ENCODE assay signal across 1 cellular context in the genomic region with DNA sequence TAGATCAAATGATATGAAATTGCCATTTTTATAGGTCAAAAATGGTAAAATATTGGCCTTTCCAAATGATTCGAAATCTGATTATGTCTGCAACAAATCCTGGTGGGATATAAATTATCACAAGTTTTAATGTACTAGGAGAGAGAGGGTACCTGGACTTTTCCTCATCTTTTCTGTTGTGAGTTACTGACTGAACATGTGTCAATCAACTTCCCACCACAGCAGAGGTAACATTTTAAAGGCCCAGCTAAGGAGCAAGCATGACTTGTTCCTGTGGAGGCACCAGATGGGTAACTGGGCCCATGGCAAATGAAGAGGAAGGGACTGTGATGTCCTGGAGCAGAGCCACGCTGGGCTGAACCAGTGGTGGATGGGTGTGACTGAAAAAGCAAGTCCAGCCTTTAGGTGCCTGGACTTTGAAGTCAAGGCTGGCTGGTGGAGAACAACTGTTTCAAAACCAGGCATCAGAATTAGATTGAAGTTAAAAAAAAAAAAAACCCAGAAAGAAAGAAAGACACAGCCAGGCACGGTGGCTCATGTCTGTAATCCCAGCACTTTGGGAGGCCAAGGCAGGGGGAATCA.
TF ChIP-seq lines count a peak whose summit lies in the region.

No MANE protein-coding gene starts in this region.

TF ChIP-seq in liver, 16 proteins besides CTCF, POLR2A, EP300 and RAD21:
- TF ChIP-seq, protein P1, sequence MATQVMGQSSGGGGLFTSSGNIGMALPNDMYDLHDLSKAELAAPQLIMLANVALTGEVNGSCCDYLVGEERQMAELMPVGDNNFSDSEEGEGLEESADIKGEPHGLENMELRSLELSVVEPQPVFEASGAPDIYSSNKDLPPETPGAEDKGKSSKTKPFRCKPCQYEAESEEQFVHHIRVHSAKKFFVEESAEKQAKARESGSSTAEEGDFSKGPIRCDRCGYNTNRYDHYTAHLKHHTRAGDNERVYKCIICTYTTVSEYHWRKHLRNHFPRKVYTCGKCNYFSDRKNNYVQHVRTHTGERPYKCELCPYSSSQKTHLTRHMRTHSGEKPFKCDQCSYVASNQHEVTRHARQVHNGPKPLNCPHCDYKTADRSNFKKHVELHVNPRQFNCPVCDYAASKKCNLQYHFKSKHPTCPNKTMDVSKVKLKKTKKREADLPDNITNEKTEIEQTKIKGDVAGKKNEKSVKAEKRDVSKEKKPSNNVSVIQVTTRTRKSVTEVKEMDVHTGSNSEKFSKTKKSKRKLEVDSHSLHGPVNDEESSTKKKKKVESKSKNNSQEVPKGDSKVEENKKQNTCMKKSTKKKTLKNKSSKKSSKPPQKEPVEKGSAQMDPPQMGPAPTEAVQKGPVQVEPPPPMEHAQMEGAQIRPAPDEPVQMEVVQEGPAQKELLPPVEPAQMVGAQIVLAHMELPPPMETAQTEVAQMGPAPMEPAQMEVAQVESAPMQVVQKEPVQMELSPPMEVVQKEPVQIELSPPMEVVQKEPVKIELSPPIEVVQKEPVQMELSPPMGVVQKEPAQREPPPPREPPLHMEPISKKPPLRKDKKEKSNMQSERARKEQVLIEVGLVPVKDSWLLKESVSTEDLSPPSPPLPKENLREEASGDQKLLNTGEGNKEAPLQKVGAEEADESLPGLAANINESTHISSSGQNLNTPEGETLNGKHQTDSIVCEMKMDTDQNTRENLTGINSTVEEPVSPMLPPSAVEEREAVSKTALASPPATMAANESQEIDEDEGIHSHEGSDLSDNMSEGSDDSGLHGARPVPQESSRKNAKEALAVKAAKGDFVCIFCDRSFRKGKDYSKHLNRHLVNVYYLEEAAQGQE (IDR thresholded peaks at IDR 0.05), result no peak
- TF ChIP-seq HNF4G (IDR thresholded peaks at IDR 0.05) (peak; percentile 79), NR2F2 (IDR thresholded peaks at IDR 0.05) (no peak), TAF1 (conservative IDR thresholded peaks at IDR 0.05) (no peak), RXRA (IDR thresholded peaks at IDR 0.05) (peak; percentile 15 to 33), GABPA (IDR thresholded peaks at IDR 0.05 in 1 of 2, conservative IDR thresholded peaks at IDR 0.05 in 1 of 2) (no peak), EGR1 (IDR thresholded peaks at IDR 0.05; ENCODE audit: low read depth in 2 of 2) (no peak), FOXA2 (IDR thresholded peaks at IDR 0.05) (no peak), JUND (IDR thresholded peaks at IDR 0.05) (peak in 1 of 2 donors; percentile 14), HNF4A (conservative IDR thresholded peaks at IDR 0.05) (peak; percentile 85 to 97), SP1 (IDR thresholded peaks at IDR 0.05) (peak; percentile 81)
- TF ChIP-seq, protein P2, sequence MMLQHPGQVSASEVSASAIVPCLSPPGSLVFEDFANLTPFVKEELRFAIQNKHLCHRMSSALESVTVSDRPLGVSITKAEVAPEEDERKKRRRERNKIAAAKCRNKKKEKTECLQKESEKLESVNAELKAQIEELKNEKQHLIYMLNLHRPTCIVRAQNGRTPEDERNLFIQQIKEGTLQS (IDR thresholded peaks at IDR 0.05), result no peak
